18 cellular contexts compared by ENCODE assay signal in genomic region chr9:83508072-83508471, GRCh38. TPM values are rescaled to one million over a fixed set of nuclear protein-coding genes. Genes with fewer than 3 reads are reported as not detected.
DNase-seq lines count a peak whose midpoint lies in the region; ATAC-seq, FAIRE-seq and TF ChIP-seq lines count a peak whose summit lies in the region.
"Had no signal": no experiment of that assay in that cellular context is flagged by ENCODE, and none has a peak within 500 bp of the region (broad histone marks: within the 10 kb centered on the region; RNA-seq: fewer than 3 reads in every experiment).

No MANE protein-coding gene starts in this region.

- peak; percentile 35 for DNase-seq in A172 (ENCODE audit: low spot score)
- DNase-seq in EH (ENCODE audit: low read depth), result peak; percentile 42
- DNase-seq in T-helper 17 cell, result no peak
- peak; percentile 4 for DNase-seq in endothelial cell of umbilical vein (ENCODE audit: low read depth, low spot score)
- no peak for DNase-seq in stimulated activated CD4-positive, alpha-beta T cell treated with anti-CD3 and anti-CD28 coated beads, Interleukin-4, amount 100 ng/mL, for 4 hours
- DNase-seq in activated gamma-delta T cell treated with Interleukin-2 at 50 U/mL for 16 hours, result no peak
- DNase-seq in NCI-H524 treated with DMSO at 0.1 percent for 48 hours (lab: John Stamatoyannopoulos, UW), result no peak
- DNase-seq in tibial nerve (ENCODE audit: low spot score in 2 of 2), result no peak
- DNase-seq: activated effector memory CD4-positive, alpha-beta T cell treated with anti-CD3 and anti-CD28 coated beads, Interleukin-2, amount 50 U/mL, for 16 hours; head of caudate nucleus; NCI-H2029; NCI-H526 treated with DMSO at 0.1 percent for 48 hours; PC-9; substantia nigra had no signal

- H3K9me1 ChIP-seq in endothelial cell of umbilical vein (replicated peaks; ENCODE audit: control insufficient read depth, extremely low read depth, insufficient read depth, low read length), result no peaks in the 10 kb centered on the region

- H3K36me3 ChIP-seq in endothelial cell of umbilical vein (ENCODE audit: control insufficient read depth in 2 of 2, extremely low read depth in 1 of 2, insufficient read depth in 2 of 2, low read length in 2 of 2) (no peaks in the 10 kb centered on the region), tibial nerve (no peaks in the 10 kb centered on the region)
- H3K36me3 ChIP-seq: esophagus muscularis mucosa, HAP-1, right atrium auricular region had no signal

- peak overlapping the region; percentile 8 for H3K27ac Mint-ChIP-seq in T-helper 17 cell

- no peak overlapping the region for H3K9ac ChIP-seq in endothelial cell of umbilical vein (replicated peaks; ENCODE audit: extremely low read depth, insufficient read depth, low read length)

- intact Hi-C loops in endothelial cell of umbilical vein (cut with micrococcal nuclease), result no loop called here

- no peaks in the 10 kb centered on the region for H3K79me2 ChIP-seq in endothelial cell of umbilical vein (ENCODE audit: control insufficient read depth, insufficient read depth, low read length)

- peaks cover 2% of the 10 kb centered on the region for H3K36me3 Mint-ChIP-seq in T-helper 17 cell (ENCODE audit: low read depth)

- H3K4me3 ChIP-seq in endothelial cell of umbilical vein (replicated peaks in 1 of 3; ENCODE audit: insufficient read depth in 1 of 3, low read depth in 1 of 3, low read length in 3 of 3), result no peak overlapping the region
- no peak overlapping the region for H3K4me3 ChIP-seq in tibial nerve
- H3K4me3 ChIP-seq: esophagus muscularis mucosa, HAP-1, PC-9, right atrium auricular region had no signal

- no TSS peak for BruUV-seq in endothelial cell of umbilical vein (replicated peaks; lab: Mats Ljungman, UMichigan)

- no peaks in the 10 kb centered on the region for H3K27me3 ChIP-seq in endothelial cell of umbilical vein (ENCODE audit: control insufficient read depth in 2 of 2, insufficient read depth in 2 of 2, low read length in 2 of 2)
- no peaks in the 10 kb centered on the region for H3K27me3 ChIP-seq in tibial nerve
- H3K27me3 ChIP-seq: esophagus muscularis mucosa, right atrium auricular region had no signal

- POLR2A ChIA-PET in endothelial cell of umbilical vein (lab: Charles Lee), result no interaction called here

- H3K4me3 Mint-ChIP-seq in T-helper 17 cell, result no peak overlapping the region

- H3K4me2 ChIP-seq in endothelial cell of umbilical vein (ENCODE audit: insufficient read depth, low read length), result no peak overlapping the region
- H3K4me2 ChIP-seq: PC-9 had no signal

- H2AFZ ChIP-seq in endothelial cell of umbilical vein (ENCODE audit: low read depth, low read length), result no peak overlapping the region
- H2AFZ ChIP-seq: PC-9 had no signal

- WGBS in tibial nerve, 2 donors, result 82 to 86% methylated on average over 4 of the region's 4 CpGs

- H3K9me3 ChIP-seq in T-helper 17 cell (ENCODE audit: control insufficient read depth, low read length, poor library complexity, severe bottlenecking), result no peaks in the 10 kb centered on the region
- no peaks in the 10 kb centered on the region for H3K9me3 ChIP-seq in endothelial cell of umbilical vein (replicated peaks; ENCODE audit: control insufficient read depth, insufficient read depth, low read length)
- H3K9me3 ChIP-seq in tibial nerve, result no peaks in the 10 kb centered on the region
- H3K9me3 ChIP-seq: esophagus muscularis mucosa, HAP-1, right atrium auricular region had no signal

- H4K20me1 ChIP-seq in endothelial cell of umbilical vein (replicated peaks; ENCODE audit: control insufficient read depth, extremely low read depth, insufficient read depth, low read length), result no peaks in the 10 kb centered on the region

- TF ChIP-seq CTCF in endothelial cell of umbilical vein (IDR thresholded peaks at IDR 0.05; ENCODE audit: extremely low read depth in 1 of 2, insufficient read depth in 1 of 2, low read depth in 1 of 2, low read length in 2 of 2) (no peak), tibial nerve (IDR thresholded peaks at IDR 0.05) (no peak)

- TF ChIP-seq POLR2A in endothelial cell of umbilical vein (IDR thresholded peaks at IDR 0.05; ENCODE audit: low read depth, low read length) (no peak), tibial nerve (IDR thresholded peaks at IDR 0.05) (no peak)

- no peaks in the 10 kb centered on the region for H3K27me3 Mint-ChIP-seq in T-helper 17 cell

- H3K4me1 ChIP-seq in endothelial cell of umbilical vein (ENCODE audit: control insufficient read depth, extremely low read depth, insufficient read depth, low read length), result peaks cover 19% of the 10 kb centered on the region
- H3K4me1 ChIP-seq in tibial nerve, result peaks cover 0 to 29% (median 0%) of the 10 kb centered on the region in 4 donors
- H3K4me1 ChIP-seq: HAP-1 had no signal

- peak; percentile 74 for ATAC-seq in T-helper 17 cell

- no peak for FAIRE-seq in endothelial cell of umbilical vein (lab: Jason Lieb, UNC)
- FAIRE-seq: keratinocyte had no signal

- CTCF ChIA-PET in endothelial cell of umbilical vein (lab: Charles Lee), result interaction anchor here (2.1 kb wide), 1 partner anchor 36 kb away, joined by 9 read pairs; no protein-coding TSS in a partner anchor

- H3K27ac ChIP-seq in endothelial cell of umbilical vein (ENCODE audit: insufficient read depth, low read depth, low read length) (no peak overlapping the region), tibial nerve (no peak overlapping the region)
- H3K27ac ChIP-seq: esophagus muscularis mucosa, PC-9, right atrium auricular region had no signal

- no peak for TF ChIP-seq EP300 in tibial nerve (IDR thresholded peaks at IDR 0.05)

- H3K4me1 Mint-ChIP-seq in T-helper 17 cell, result peaks cover 12% of the 10 kb centered on the region

- dilution Hi-C loops in endothelial cell of umbilical vein (cut with MboI; ENCODE audit: extremely low pct_ligation_motif_present, low sequenced_read_pairs), result no loop called here

TF ChIP-seq in endothelial cell of umbilical vein, 7 proteins besides CTCF, POLR2A, EP300 and RAD21:
- no peak for TF ChIP-seq FOS (IDR thresholded peaks at IDR 0.05; ENCODE audit: borderline replicate concordance, insufficient read depth, low read length)
- TF ChIP-seq JUN (IDR thresholded peaks at IDR 0.05; ENCODE audit: borderline replicate concordance, insufficient read depth, insufficient read length, low read depth), result no peak
- no peak for TF ChIP-seq GATA2 (IDR thresholded peaks at IDR 0.05; ENCODE audit: insufficient read depth, insufficient read length, low read depth, low read length)
- no peak for TF ChIP-seq EZH2 (IDR thresholded peaks at IDR 0.05; ENCODE audit: borderline replicate concordance, low read depth, low read length, severe bottlenecking)
- TF ChIP-seq MAX (IDR thresholded peaks at IDR 0.05; ENCODE audit: insufficient read depth, insufficient read length), result no peak
- TF ChIP-seq POLR2AphosphoS5 (IDR thresholded peaks at IDR 0.05; ENCODE audit: insufficient read depth, low read depth, low read length), result no peak
- no peak for TF ChIP-seq MYC (IDR thresholded peaks at IDR 0.05; ENCODE audit: low read depth, low read length)

RNA-seq across cellular contexts. Expression of gene FRMD3, which starts 30.1 kb away (rescaled TPM):
- total RNA-seq in A172 (2014; rRNA removed; shearing (Covaris generic)), result 0.96 and 6.2 TPM in 2 replicates
- total RNA-seq in T-helper 17 cell, result 10 to 100 TPM in 1 of 2 donors, 1 to 10 TPM in 1; 1.4 to 18.9 TPM
- 6.1 and 7.3 TPM in 2 replicates for total RNA-seq in endothelial cell of umbilical vein
- polyA plus RNA-seq in endothelial cell of umbilical vein, result 2.0 and 3.0 TPM in 2 replicates
- 2.4 and 2.6 TPM in 2 replicates for polyA plus RNA-seq in endothelial cell of umbilical vein (2011; cell fraction: cytosol; rRNA removed)
- polyA plus RNA-seq in endothelial cell of umbilical vein (2011; cell fraction: nucleus; rRNA removed), result 2.0 and 4.5 TPM in 2 replicates
- polyA plus RNA-seq in endothelial cell of umbilical vein (2012), result 2.4 and 5.7 TPM in 2 replicates
- polyA minus RNA-seq in endothelial cell of umbilical vein, result 3.1 and 8.4 TPM in 2 replicates
- polyA minus RNA-seq in endothelial cell of umbilical vein (2011; cell fraction: cytosol; rRNA and poly(A)+ RNA removed), result 3.4 TPM
- polyA minus RNA-seq in endothelial cell of umbilical vein (2011; cell fraction: nucleus; rRNA and poly(A)+ RNA removed), result 2.6 and 3.8 TPM in 2 replicates
- total RNA-seq in tibial nerve, result 10 to 100 TPM; 31.2 to 44.0 (median 34.5) TPM

Comparison
In these comparisons a context has a peak if more than half of its experiments do, and no peak if none do; other contexts are left out.
1. DNase-seq: peak in A172 (single experiment), EH (single experiment) and endothelial cell of umbilical vein (single experiment); none in T-helper 17 cell (0 of 3), stimulated activated CD4-positive, alpha-beta T cell treated with anti-CD3 and anti-CD28 coated beads, Interleukin-4, amount 100 ng/mL, for 4 hours (0 of 2), activated gamma-delta T cell treated with Interleukin-2 at 50 U/mL for 16 hours (single experiment), NCI-H524 treated with DMSO at 0.1 percent for 48 hours (single experiment) and tibial nerve (0 of 2).